7 cellular contexts compared by ENCODE assay signal in genomic region chr15:34102175-34102925, GRCh38. TPM values are rescaled to one million over a fixed set of nuclear protein-coding genes. Genes with fewer than 3 reads are reported as not detected.
DNase-seq lines count a peak whose midpoint lies in the region; ATAC-seq and TF ChIP-seq lines count a peak whose summit lies in the region.

No MANE protein-coding gene starts in this region.

- peaks cover 4% of the 10 kb centered on the region for H3K9me3 Mint-ChIP-seq in activated T-helper 17 cell treated with anti-CD3 and anti-CD28 coated beads, Interleukin-2, amount 50 U/mL, for 72 hours
- H3K9me3 Mint-ChIP-seq in stimulated activated memory B cell treated with anti-CD40 and anti-IgM and Interleukin-4, amounts not matched to agents 10 μg/mL and 1 μg/mL and 100 μg/mL, for 72 hours = no peaks in the 10 kb centered on the region

- H3K27me3 ChIP-seq in iPS-18a (ENCODE audit: control insufficient read depth, insufficient read depth, low read length) = no peaks in the 10 kb centered on the region

- H3K9ac ChIP-seq in iPS-18a (ENCODE audit: low read length) = peak overlapping the region; percentile 87

- H3K27me3 Mint-ChIP-seq in activated T-helper 17 cell treated with anti-CD3 and anti-CD28 coated beads, Interleukin-2, amount 50 U/mL, for 72 hours = no peaks in the 10 kb centered on the region
- no peaks in the 10 kb centered on the region for H3K27me3 Mint-ChIP-seq in stimulated activated memory B cell treated with anti-CD40 and anti-IgM and Interleukin-4, amounts not matched to agents 10 μg/mL and 1 μg/mL and 100 μg/mL, for 72 hours

- ATAC-seq in activated T-helper 17 cell treated with anti-CD3 and anti-CD28 coated beads, Interleukin-2, amount 50 U/mL, for 72 hours (replicated peaks) = no peak
- ATAC-seq in stimulated activated memory B cell treated with anti-CD40 and anti-IgM and Interleukin-4, amounts not matched to agents 10 μg/mL and 1 μg/mL and 100 μg/mL, for 72 hours = no peak

- CTCF ChIA-PET in HEK293T (lab: Yijun Ruan, JAX) = interaction anchor here (1.0 kb wide), 1 partner anchor 9 kb away, joined by 5 read pairs; no protein-coding TSS in a partner anchor

- POLR2A ChIA-PET in HEK293T (lab: Yijun Ruan, JAX) = interaction anchor here (0.6 to 2.1 kb wide), 7 partner anchors 19 to 482 kb away, joined by 3 to 8 read pairs (median 3); partner anchors contain the start of genes EMC4, GOLGA8B and KATNBL1

- peaks cover 27% of the 10 kb centered on the region for H3K36me3 Mint-ChIP-seq in activated T-helper 17 cell treated with anti-CD3 and anti-CD28 coated beads, Interleukin-2, amount 50 U/mL, for 72 hours (ENCODE audit: low read depth)
- peaks cover 25% of the 10 kb centered on the region for H3K36me3 Mint-ChIP-seq in stimulated activated memory B cell treated with anti-CD40 and anti-IgM and Interleukin-4, amounts not matched to agents 10 μg/mL and 1 μg/mL and 100 μg/mL, for 72 hours

- peaks cover 16% of the 10 kb centered on the region for H3K4me1 Mint-ChIP-seq in activated T-helper 17 cell treated with anti-CD3 and anti-CD28 coated beads, Interleukin-2, amount 50 U/mL, for 72 hours
- H3K4me1 Mint-ChIP-seq in stimulated activated memory B cell treated with anti-CD40 and anti-IgM and Interleukin-4, amounts not matched to agents 10 μg/mL and 1 μg/mL and 100 μg/mL, for 72 hours = peaks cover 23% of the 10 kb centered on the region

- peak overlapping the region; percentile 94 for H3K27ac Mint-ChIP-seq in activated T-helper 17 cell treated with anti-CD3 and anti-CD28 coated beads, Interleukin-2, amount 50 U/mL, for 72 hours
- peak overlapping the region; percentile 98 for H3K27ac Mint-ChIP-seq in stimulated activated memory B cell treated with anti-CD40 and anti-IgM and Interleukin-4, amounts not matched to agents 10 μg/mL and 1 μg/mL and 100 μg/mL, for 72 hours

- H3K4me1 ChIP-seq in iPS-18a (ENCODE audit: control insufficient read depth, low read depth, low read length) = peaks cover 12% of the 10 kb centered on the region

- peak overlapping the region; percentile 99 for H3K4me3 ChIP-seq in iPS-18a (ENCODE audit: low read length)

- no peaks in the 10 kb centered on the region for H3K36me3 ChIP-seq in iPS-18a (ENCODE audit: control insufficient read depth, low read depth, low read length)

- H3K4me3 Mint-ChIP-seq in activated T-helper 17 cell treated with anti-CD3 and anti-CD28 coated beads, Interleukin-2, amount 50 U/mL, for 72 hours = peak overlapping the region; percentile 97
- peak overlapping the region; percentile 98 for H3K4me3 Mint-ChIP-seq in stimulated activated memory B cell treated with anti-CD40 and anti-IgM and Interleukin-4, amounts not matched to agents 10 μg/mL and 1 μg/mL and 100 μg/mL, for 72 hours

- DNase-seq in HEK293T (ENCODE audit: extremely low spot score) (no peak), EL (no peak), NCI-H2107 (lab: John Stamatoyannopoulos, UW) (no peak), NCI-H524 (lab: John Stamatoyannopoulos, UW) (no peak)

- H3K27ac ChIP-seq in iPS-18a (ENCODE audit: low read length) = peak overlapping the region; percentile 53

- H3K9me3 ChIP-seq in iPS-18a (ENCODE audit: control insufficient read depth, low read depth, low read length) = no peaks in the 10 kb centered on the region

TF ChIP-seq in HEK293T, 16 proteins besides CTCF, POLR2A, EP300 and RAD21:
- TF ChIP-seq FOXK2 (IDR thresholded peaks at IDR 0.05) (no peak), ELF4 (IDR thresholded peaks at IDR 0.05) (no peak), PKNOX1 (IDR thresholded peaks at IDR 0.05) (no peak), L3MBTL2 (conservative IDR thresholded peaks at IDR 0.05) (peak; percentile 57), HDGF (IDR thresholded peaks at IDR 0.05; ENCODE audit: borderline replicate concordance) (no peak), NFRKB (IDR thresholded peaks at IDR 0.05) (no peak), LEF1 (IDR thresholded peaks at IDR 0.05; ENCODE audit: borderline replicate concordance) (no peak), SUZ12 (IDR thresholded peaks at IDR 0.05) (no peak)

RNA-seq across cellular contexts. Expression of gene PGBD4, which starts 0.5 kb away (rescaled TPM):
- 1 to 10 TPM; 2.8 to 2.9 TPM for total RNA-seq in activated T-helper 17 cell treated with anti-CD3 and anti-CD28 coated beads, Interleukin-2, amount 50 U/mL, for 72 hours

RNA-seq across cellular contexts. Expression of gene EMC7, which starts 0.7 kb away (rescaled TPM):
- total RNA-seq in activated T-helper 17 cell treated with anti-CD3 and anti-CD28 coated beads, Interleukin-2, amount 50 U/mL, for 72 hours = 10 to 100 TPM; 33.2 to 66.2 TPM
